In the genomic region with DNA sequence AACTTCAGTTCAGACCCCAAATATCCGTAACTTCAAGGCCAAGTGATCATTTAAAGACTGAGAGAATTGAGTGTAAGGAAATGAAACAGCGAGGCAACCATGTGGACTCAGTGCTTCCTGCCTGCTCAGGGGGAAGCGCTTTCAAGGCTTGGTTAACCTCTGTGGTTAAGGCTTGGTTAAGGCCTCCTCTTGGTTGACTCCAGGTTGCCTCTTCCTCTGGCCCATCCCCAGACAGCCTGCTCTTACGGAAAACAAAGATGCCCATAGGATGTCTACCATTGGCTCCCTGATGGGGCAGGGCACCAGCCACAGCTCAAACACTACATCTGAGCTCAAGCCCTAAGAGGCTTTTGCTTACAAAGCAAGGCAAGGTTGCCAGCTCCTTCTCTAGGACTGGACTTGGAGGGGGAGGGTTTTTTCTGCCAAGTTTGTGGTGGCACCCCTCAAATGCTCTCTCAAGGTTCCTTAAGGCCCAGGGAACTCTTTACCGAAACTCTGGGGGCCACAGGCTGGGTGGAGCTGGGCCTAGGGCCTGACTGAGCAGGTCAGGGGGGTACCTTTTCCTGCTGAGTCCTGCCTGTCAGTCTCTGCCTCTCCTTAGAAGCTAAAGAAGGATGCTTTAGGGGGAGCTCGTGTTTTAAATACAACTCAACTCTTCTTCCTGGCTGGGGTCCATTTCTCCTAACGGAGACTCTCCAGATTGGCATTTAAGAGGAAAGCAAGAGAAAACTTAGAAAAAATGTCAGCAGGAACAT, we compare ENCODE assay signal across 1 cellular context.
TF ChIP-seq lines count a peak whose summit lies in the region.

No MANE protein-coding gene starts in this region.

TF ChIP-seq in HepG2, 621 proteins besides CTCF, POLR2A, EP300 and RAD21 (continued from another document):
- TF ChIP-seq SNRNP70 (IDR thresholded peaks at IDR 0.05; ENCODE audit: low read depth, low read length) (no peak), ZC3H4 (CRISPR knock-in tag; IDR thresholded peaks at IDR 0.05; ENCODE audit: borderline replicate concordance) (no peak)
- TF ChIP-seq, protein P1, sequence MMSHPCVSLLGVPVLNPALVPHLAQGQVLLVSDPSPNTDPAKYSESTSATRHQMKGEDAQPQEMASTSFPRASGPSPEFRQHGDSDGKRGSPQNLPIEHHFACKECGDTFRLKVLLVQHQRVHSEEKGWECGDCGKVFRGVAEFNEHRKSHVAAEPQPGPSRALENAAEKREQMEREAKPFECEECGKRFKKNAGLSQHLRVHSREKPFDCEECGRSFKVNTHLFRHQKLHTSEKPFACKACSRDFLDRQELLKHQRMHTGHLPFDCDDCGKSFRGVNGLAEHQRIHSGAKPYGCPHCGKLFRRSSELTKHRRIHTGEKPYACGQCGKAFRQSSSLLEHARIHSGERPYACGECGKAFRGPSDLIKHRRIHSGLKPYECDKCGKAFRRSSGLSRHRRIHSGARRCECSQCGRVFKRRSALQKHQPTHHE (CRISPR knock-in tag; IDR thresholded peaks at IDR 0.05; ENCODE audit: borderline replicate concordance): no peak
TF ChIP-seq in HepG2: peak in this region for 0.
